ENCODE assay signal across 11 cellular contexts in the genomic region with DNA sequence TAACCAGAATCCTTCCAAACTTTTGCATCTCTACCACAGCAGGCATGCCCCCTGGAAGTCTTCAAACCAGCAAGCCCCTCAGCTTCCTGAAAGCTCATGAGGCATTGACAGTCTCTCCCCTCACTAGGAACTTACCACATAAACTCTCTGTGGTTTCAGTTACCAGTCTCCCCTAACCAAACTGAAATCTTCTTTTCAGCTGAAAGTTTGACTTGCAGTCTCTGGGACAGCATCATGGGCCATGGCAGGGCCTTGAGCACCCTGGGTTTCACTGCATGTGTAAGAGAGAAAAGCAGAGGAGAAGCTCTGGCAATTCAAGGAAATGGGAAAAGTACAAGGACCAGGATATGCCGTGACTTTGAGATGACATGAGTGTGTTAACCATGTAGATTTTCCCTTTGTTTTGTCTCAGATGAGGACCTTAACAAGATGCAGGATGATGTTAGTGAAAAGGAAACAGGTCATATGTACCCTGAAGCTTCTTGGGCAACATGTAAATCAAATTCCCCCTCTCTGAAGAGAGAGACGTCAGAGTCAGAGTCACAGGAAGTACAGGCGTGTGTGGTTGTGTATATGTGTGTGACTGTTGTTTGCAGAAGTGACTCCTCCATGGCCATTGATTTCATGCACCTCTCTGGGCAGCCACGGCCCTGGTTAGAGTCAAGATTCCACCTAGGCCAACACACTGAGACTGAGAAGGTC.
A peak's percentile ranks its signal among the peaks of the same experiment; 100 is the strongest.
DNase-seq lines count a peak whose midpoint lies in the region; ATAC-seq, FAIRE-seq and TF ChIP-seq lines count a peak whose summit lies in the region.
"Had no signal": no experiment of that assay in that cellular context is flagged by ENCODE, and none has a peak within 500 bp of the region (broad histone marks: within the 10 kb centered on the region; RNA-seq: fewer than 3 reads in every experiment).

No MANE protein-coding gene starts in this region.

- no peak for TF ChIP-seq POLR2A in GM12892 (IDR thresholded peaks at IDR 0.05; ENCODE audit: low read depth, low read length)

- no peaks in the 10 kb centered on the region for H3K36me3 ChIP-seq in aorta (ENCODE audit: control insufficient read depth in 1 of 2, insufficient read depth in 2 of 2, low read length in 1 of 2)
- H3K36me3 ChIP-seq: thyroid gland had no signal

- 73 to 83% methylated on average over 4 of the region's 4 CpGs for WGBS in aorta, 2 donors

- TF ChIP-seq CTCF in GM20000 (IDR thresholded peaks at IDR 0.05; ENCODE audit: extremely low read depth, missing control alignments) = no peak

- peaks cover 19% of the 10 kb centered on the region for H3K4me1 Mint-ChIP-seq in activated naive CD8-positive, alpha-beta T cell treated with anti-CD3 and anti-CD28 coated beads for 36 hours
- H3K4me1 Mint-ChIP-seq in activated CD4-positive, alpha-beta memory T cell treated with anti-CD3 and anti-CD28 coated beads for 36 hours (ENCODE audit: low read depth) = peaks cover 3% of the 10 kb centered on the region

- no peaks in the 10 kb centered on the region for H3K4me1 ChIP-seq in aorta (ENCODE audit: control insufficient read depth in 1 of 2, insufficient read depth in 2 of 2, low read length in 2 of 2)
- H3K4me1 ChIP-seq: thyroid gland had no signal

- POLR2A ChIA-PET in activated CD4-positive, alpha-beta memory T cell treated with anti-CD3 and anti-CD28 coated beads for 36 hours (lab: Charles Lee) = no interaction called here

- ATAC-seq in HG03280 (IDR thresholded peaks at IDR 0.05; ENCODE audit: unreplicated experiment) = peak; percentile 78
- no peak for ATAC-seq in aorta (ENCODE audit: low FRiP score)

- CTCF ChIA-PET in activated CD4-positive, alpha-beta memory T cell treated with anti-CD3 and anti-CD28 coated beads for 36 hours (lab: Charles Lee) = no interaction called here

- no peak overlapping the region for H3K4me3 Mint-ChIP-seq in activated naive CD8-positive, alpha-beta T cell treated with anti-CD3 and anti-CD28 coated beads for 36 hours
- H3K4me3 Mint-ChIP-seq in activated CD4-positive, alpha-beta memory T cell treated with anti-CD3 and anti-CD28 coated beads for 36 hours = no peak overlapping the region

- no peaks in the 10 kb centered on the region for H3K27me3 Mint-ChIP-seq in activated naive CD8-positive, alpha-beta T cell treated with anti-CD3 and anti-CD28 coated beads for 36 hours
- H3K27me3 Mint-ChIP-seq in activated CD4-positive, alpha-beta memory T cell treated with anti-CD3 and anti-CD28 coated beads for 36 hours = no peaks in the 10 kb centered on the region

- H3K27ac ChIP-seq in aorta (ENCODE audit: low read depth in 1 of 2, low read length in 2 of 2) = no peak overlapping the region
- H3K27ac ChIP-seq in caudate nucleus (ENCODE audit: low read depth, low read length) = no peak overlapping the region
- H3K27ac ChIP-seq: thyroid gland had no signal

- H3K27me3 ChIP-seq in aorta (ENCODE audit: control insufficient read depth in 1 of 2, insufficient read depth in 2 of 2, low read length in 1 of 2) = no peaks in the 10 kb centered on the region
- H3K27me3 ChIP-seq: thyroid gland had no signal

- peak overlapping the region; percentile 70 for H3K27ac Mint-ChIP-seq in activated naive CD8-positive, alpha-beta T cell treated with anti-CD3 and anti-CD28 coated beads for 36 hours
- no peak overlapping the region for H3K27ac Mint-ChIP-seq in activated CD4-positive, alpha-beta memory T cell treated with anti-CD3 and anti-CD28 coated beads for 36 hours

- FAIRE-seq in GM12892 (lab: Jason Lieb, UNC) = peak; percentile 77

- H3K36me3 Mint-ChIP-seq in activated naive CD8-positive, alpha-beta T cell treated with anti-CD3 and anti-CD28 coated beads for 36 hours = no peaks in the 10 kb centered on the region
- no peaks in the 10 kb centered on the region for H3K36me3 Mint-ChIP-seq in activated CD4-positive, alpha-beta memory T cell treated with anti-CD3 and anti-CD28 coated beads for 36 hours

- H3K4me3 ChIP-seq in aorta (ENCODE audit: low read length in 2 of 2) = no peak overlapping the region
- H3K4me3 ChIP-seq: thyroid gland had no signal

- DNase-seq in GM12892 (ENCODE audit: insufficient read length) (no peak), GM20000 (ENCODE audit: low spot score) (peak; percentile 12), aorta (no peak), NCI-H2196 (lab: John Stamatoyannopoulos, UW; ENCODE audit: unreplicated experiment) (no peak), caudate nucleus (lab: John Stamatoyannopoulos, UW) (no peak)
- peak; percentile 17 for DNase-seq in activated naive CD8-positive, alpha-beta T cell treated with anti-CD3 and anti-CD28 coated beads for 36 hours
- no peak for DNase-seq in activated CD4-positive, alpha-beta memory T cell treated with anti-CD3 and anti-CD28 coated beads for 36 hours
- DNase-seq: GF-D8, NCI-H345, thyroid gland had no signal

- no peaks in the 10 kb centered on the region for H3K9me3 Mint-ChIP-seq in activated naive CD8-positive, alpha-beta T cell treated with anti-CD3 and anti-CD28 coated beads for 36 hours
- H3K9me3 Mint-ChIP-seq in activated CD4-positive, alpha-beta memory T cell treated with anti-CD3 and anti-CD28 coated beads for 36 hours = no peaks in the 10 kb centered on the region

- intact Hi-C loops in aorta (cut with DNase I) = no loop called here
- intact Hi-C loops in activated CD4-positive, alpha-beta memory T cell treated with anti-CD3 and anti-CD28 coated beads for 36 hours (cut with micrococcal nuclease) = no loop called here

- no peaks in the 10 kb centered on the region for H3K9me3 ChIP-seq in aorta (ENCODE audit: control insufficient read depth, low read length)
- H3K9me3 ChIP-seq: thyroid gland had no signal

Comparison
In these comparisons a context has a peak if more than half of its experiments do, and no peak if none do; other contexts are left out.
1. DNase-seq: peak in GM20000 (single experiment) and activated naive CD8-positive, alpha-beta T cell treated with anti-CD3 and anti-CD28 coated beads for 36 hours (single experiment); none in GM12892 (single experiment), aorta (0 of 2), NCI-H2196 (single experiment), caudate nucleus (0 of 61) and activated CD4-positive, alpha-beta memory T cell treated with anti-CD3 and anti-CD28 coated beads for 36 hours (single experiment).